29 cellular contexts compared by ENCODE assay signal in the genomic region with DNA sequence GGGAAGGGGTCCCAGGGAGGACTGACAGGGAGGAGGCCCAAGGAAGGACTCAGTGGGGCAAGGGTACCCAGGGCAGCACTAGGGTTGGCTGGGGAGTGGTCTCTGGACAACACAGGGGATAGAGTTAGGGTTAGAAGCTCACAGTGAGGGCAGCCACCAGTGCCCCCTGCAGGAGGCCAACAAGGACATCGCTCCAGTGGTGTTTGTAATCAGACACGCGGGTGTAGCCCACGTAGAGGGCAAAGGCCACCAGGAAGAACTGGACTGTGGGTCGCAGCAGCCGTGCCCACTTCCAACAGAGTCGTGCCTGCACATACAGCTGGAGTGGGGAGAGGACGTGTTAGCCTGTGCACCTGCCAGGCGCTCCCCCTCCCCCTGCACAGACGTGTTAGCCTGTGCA. TPM values are rescaled to one million over a fixed set of nuclear protein-coding genes. Genes with fewer than 3 reads are reported as not detected.
DNase-seq lines count a peak whose midpoint lies in the region; ATAC-seq and TF ChIP-seq lines count a peak whose summit lies in the region.
"Had no signal": no experiment of that assay in that cellular context is flagged by ENCODE, and none has a peak within 500 bp of the region (broad histone marks: within the 10 kb centered on the region; RNA-seq: fewer than 3 reads in every experiment).

No MANE protein-coding gene starts in this region.

- no peaks in the 10 kb centered on the region for H3K4me1 Mint-ChIP-seq in T-helper 17 cell
- H3K4me1 Mint-ChIP-seq: activated naive CD4-positive, alpha-beta T cell treated with anti-CD3 and anti-CD28 coated beads, Interleukin-2, amount 50 U/mL, for 24 hours; central memory CD8-positive, alpha-beta T cell; stimulated activated naive B cell treated with anti-CD40 and anti-IgM and Interleukin-4, amounts not matched to agents 10 μg/mL and 1 μg/mL and 100 μg/mL, for 72 hours; T-cell had no signal

- H3K27ac ChIP-seq in WERI-Rb-1 (no peak overlapping the region), osteoblast (ENCODE audit: low read depth, low read length) (no peak overlapping the region)
- H3K27ac ChIP-seq: esophagus muscularis mucosa, gastrocnemius medialis, lower lobe of right lung, psoas muscle, skin epidermis, thoracic aorta had no signal

- H3K27ac Mint-ChIP-seq in T-helper 17 cell: no peak overlapping the region
- H3K27ac Mint-ChIP-seq: activated naive CD4-positive, alpha-beta T cell treated with anti-CD3 and anti-CD28 coated beads, Interleukin-2, amount 50 U/mL, for 24 hours; activated T-cell treated with anti-CD3 and anti-CD28 coated beads, Interleukin-2, amount 50 U/mL, for 72 hours; CD4-positive, alpha-beta T cell; stimulated activated naive B cell treated with anti-CD40 and anti-IgM and Interleukin-4, amounts not matched to agents 10 μg/mL and 1 μg/mL and 100 μg/mL, for 72 hours; T-cell had no signal

- H3K4me2 ChIP-seq in osteoblast (ENCODE audit: insufficient read depth, low read length): no peak overlapping the region

- no peaks in the 10 kb centered on the region for H3K36me3 ChIP-seq in WERI-Rb-1
- no peaks in the 10 kb centered on the region for H3K36me3 ChIP-seq in osteoblast (ENCODE audit: insufficient read depth, low read length)
- H3K36me3 ChIP-seq: gastrocnemius medialis, HAP-1, lower lobe of right lung, thoracic aorta had no signal

- H3K4me3 Mint-ChIP-seq in T-helper 17 cell: no peak overlapping the region
- H3K4me3 Mint-ChIP-seq: activated naive CD4-positive, alpha-beta T cell treated with anti-CD3 and anti-CD28 coated beads, Interleukin-2, amount 50 U/mL, for 24 hours; activated T-cell treated with anti-CD3 and anti-CD28 coated beads, Interleukin-2, amount 50 U/mL, for 72 hours; CD4-positive, alpha-beta T cell; central memory CD8-positive, alpha-beta T cell; neural crest cell; stimulated activated naive B cell treated with anti-CD40 and anti-IgM and Interleukin-4, amounts not matched to agents 10 μg/mL and 1 μg/mL and 100 μg/mL, for 72 hours; T-cell had no signal

- H3K27me3 ChIP-seq in WERI-Rb-1 (ENCODE audit: insufficient read depth, low read depth, severe bottlenecking) (no peaks in the 10 kb centered on the region), osteoblast (ENCODE audit: insufficient read depth, low read length) (peaks cover 4% of the 10 kb centered on the region)

- no peak for ATAC-seq in stimulated activated naive CD8-positive, alpha-beta T cell treated with anti-CD3 and anti-CD28 coated beads, Interleukin-15, Interleukin-2, amounts not matched to agents 100 U/mL and 50 U/mL, for 24 hours
- ATAC-seq in GM21723 (IDR thresholded peaks at IDR 0.05; ENCODE audit: unreplicated experiment): no peak
- ATAC-seq in T-helper 17 cell: no peak
- ATAC-seq in Right ventricle myocardium superior (ENCODE audit: poor library complexity): no peak
- ATAC-seq: activated T-cell treated with anti-CD3 and anti-CD28 coated beads, Interleukin-2, amount 50 U/mL, for 72 hours; gastrocnemius medialis; psoas muscle; stimulated activated naive B cell treated with anti-CD40 and anti-IgM and Interleukin-4, amounts not matched to agents 10 μg/mL and 1 μg/mL and 100 μg/mL, for 72 hours; T-cell had no signal

- H3K36me3 Mint-ChIP-seq in T-helper 17 cell (ENCODE audit: low read depth): peaks cover 4% of the 10 kb centered on the region
- H3K36me3 Mint-ChIP-seq: activated naive CD4-positive, alpha-beta T cell treated with anti-CD3 and anti-CD28 coated beads, Interleukin-2, amount 50 U/mL, for 24 hours; stimulated activated naive B cell treated with anti-CD40 and anti-IgM and Interleukin-4, amounts not matched to agents 10 μg/mL and 1 μg/mL and 100 μg/mL, for 72 hours; T-cell had no signal

- peak; percentile 30 for TF ChIP-seq CTCF in GM12864 (IDR thresholded peaks at IDR 0.05; ENCODE audit: low read depth, low read length, missing control alignments)
- TF ChIP-seq CTCF in WERI-Rb-1 (IDR thresholded peaks at IDR 0.05; ENCODE audit: low read depth, low read length): peak; percentile 61
- TF ChIP-seq CTCF in osteoblast (IDR thresholded peaks at IDR 0.05; ENCODE audit: extremely low read depth, low read depth, low read length): no peak

- peak; percentile 76 for DNase-seq in COLO668 (lab: John Stamatoyannopoulos, UW; ENCODE audit: unreplicated experiment)
- no peak for DNase-seq in GM12864 (ENCODE audit: low read depth)
- no peak for DNase-seq in WERI-Rb-1
- DNase-seq in osteoblast (ENCODE audit: insufficient read length, low spot score, missing footprints): peak; percentile 69
- no peak for DNase-seq in stimulated activated naive CD8-positive, alpha-beta T cell treated with anti-CD3 and anti-CD28 coated beads, Interleukin-15, Interleukin-2, amounts not matched to agents 100 U/mL and 50 U/mL, for 24 hours
- DNase-seq in T-helper 17 cell: no peak
- DNase-seq in Right ventricle myocardium superior: no peak
- DNase-seq: activated CD4-positive, alpha-beta T cell treated with anti-CD3 and anti-CD28 coated beads for 4 hours; activated T-cell treated with anti-CD3 and anti-CD28 coated beads, Interleukin-2, amount 50 U/mL, for 72 hours; anterior cingulate cortex; CD4-positive, alpha-beta T cell; effector CD8-positive, alpha-beta T cell; gastrocnemius medialis; GF-D8; lower lobe of right lung; NCI-H187; NCI-H82; SHP77; stimulated activated naive B cell treated with anti-CD40 and anti-IgM and Interleukin-4, amounts not matched to agents 10 μg/mL and 1 μg/mL and 100 μg/mL, for 72 hours; T-cell had no signal

- no peak overlapping the region for H2AFZ ChIP-seq in osteoblast (ENCODE audit: low read length)

- no peaks in the 10 kb centered on the region for H3K79me2 ChIP-seq in osteoblast (ENCODE audit: insufficient read depth, low read length)

- H3K27me3 Mint-ChIP-seq in T-helper 17 cell: peaks cover 16% of the 10 kb centered on the region

- no peaks in the 10 kb centered on the region for H3K4me1 ChIP-seq in osteoblast (ENCODE audit: insufficient read depth, low read length)
- H3K4me1 ChIP-seq: esophagus muscularis mucosa, gastrocnemius medialis, HAP-1, lower lobe of right lung, psoas muscle had no signal

- intact Hi-C loops in Right ventricle myocardium superior (cut with DNase I): no loop called here

- no peaks in the 10 kb centered on the region for H3K9me3 ChIP-seq in WERI-Rb-1 (ENCODE audit: severe bottlenecking)
- H3K9me3 ChIP-seq in osteoblast (ENCODE audit: low read depth, low read length): no peaks in the 10 kb centered on the region
- H3K9me3 ChIP-seq in T-helper 17 cell (ENCODE audit: control insufficient read depth, low read length, poor library complexity, severe bottlenecking): no peaks in the 10 kb centered on the region
- H3K9me3 ChIP-seq: esophagus muscularis mucosa, gastrocnemius medialis, HAP-1, lower lobe of right lung, psoas muscle, thoracic aorta had no signal

- no peaks in the 10 kb centered on the region for H4K20me1 ChIP-seq in osteoblast (ENCODE audit: insufficient read depth, low read length)

- H3K4me3 ChIP-seq in GM12864 (ENCODE audit: low read depth, low read length): no peak overlapping the region
- no peak overlapping the region for H3K4me3 ChIP-seq in WERI-Rb-1 (ENCODE audit: low read depth, low read length)
- no peak overlapping the region for H3K4me3 ChIP-seq in osteoblast (ENCODE audit: insufficient read depth, low read length)
- H3K4me3 ChIP-seq: esophagus muscularis mucosa, gastrocnemius medialis, HAP-1, lower lobe of right lung, psoas muscle, skin epidermis, thoracic aorta had no signal

RNA-seq across cellular contexts. Expression of a gene that starts 9.2 kb away (rescaled TPM):
- total RNA-seq in osteoblast: 1.1 and 1.5 TPM in 2 replicates
- 1 to 10 TPM in 1 of 2 donors, under 1 TPM in 1; 0.60 to 2.3 TPM for total RNA-seq in T-helper 17 cell
- total RNA-seq in Right ventricle myocardium superior: 0.56 TPM

Comparison
In these comparisons a context has a peak if more than half of its experiments do, and no peak if none do; other contexts are left out.
1. DNase-seq: peak in COLO668 (single experiment) and osteoblast (single experiment); none in GM12864 (single experiment), WERI-Rb-1 (single experiment), stimulated activated naive CD8-positive, alpha-beta T cell treated with anti-CD3 and anti-CD28 coated beads, Interleukin-15, Interleukin-2, amounts not matched to agents 100 U/mL and 50 U/mL, for 24 hours (single experiment), T-helper 17 cell (0 of 3) and Right ventricle myocardium superior (single experiment).